Comparison of ENCODE assay signal across 8 cellular contexts in genomic region chr17:76727745-76728456, GRCh38. TPM values are rescaled to one million over a fixed set of nuclear protein-coding genes. Genes with fewer than 3 reads are reported as not detected.
DNase-seq lines count a peak whose midpoint lies in the region; ATAC-seq and TF ChIP-seq lines count a peak whose summit lies in the region.

No MANE protein-coding gene starts in this region.

- peak overlapping the region; percentile 98 to 100 (median 100) for H3K27ac ChIP-seq in gastrocnemius medialis

- peaks cover 50% of the 10 kb centered on the region for H3K4me1 Mint-ChIP-seq in activated T-cell treated with anti-CD3 and anti-CD28 coated beads, Interleukin-2, amount 50 U/mL, for 4 hours (ENCODE audit: low read depth)
- H3K4me1 Mint-ChIP-seq in T-helper 17 cell: peaks cover 35% of the 10 kb centered on the region

- in situ Hi-C loops in gastrocnemius medialis (cut with MboI; ENCODE audit: low sequenced_read_pairs in 4 of 4): no loop called here
- in situ Hi-C loops in G401 (cut with HindIII; ENCODE audit: low sequenced_read_pairs): no loop called here

- peaks cover 47 to 52% of the 10 kb centered on the region in 2 donors for H3K4me1 ChIP-seq in gastrocnemius medialis

- peak overlapping the region; percentile 83 to 99 (median 97) for H3K4me3 ChIP-seq in gastrocnemius medialis

- H3K27ac Mint-ChIP-seq in T-helper 17 cell: peak overlapping the region; percentile 99

- H3K4me3 Mint-ChIP-seq in activated T-cell treated with anti-CD3 and anti-CD28 coated beads, Interleukin-2, amount 50 U/mL, for 4 hours: peak overlapping the region; percentile 98
- peak overlapping the region; percentile 99 for H3K4me3 Mint-ChIP-seq in T-helper 17 cell

- TF ChIP-seq CTCF in gastrocnemius medialis (IDR thresholded peaks at IDR 0.05 in 4 of 5, conservative IDR thresholded peaks at IDR 0.05 in 1 of 5): no peak

- H3K9me3 ChIP-seq in T-helper 17 cell (ENCODE audit: control insufficient read depth, low read length, poor library complexity, severe bottlenecking): no peaks in the 10 kb centered on the region
- no peaks in the 10 kb centered on the region for H3K9me3 ChIP-seq in gastrocnemius medialis

- H3K9me3 Mint-ChIP-seq in activated T-cell treated with anti-CD3 and anti-CD28 coated beads, Interleukin-2, amount 50 U/mL, for 4 hours: no peaks in the 10 kb centered on the region

- DNase-seq in activated T-cell treated with anti-CD3 and anti-CD28 coated beads, Interleukin-2, amount 50 U/mL, for 4 hours: no peak
- DNase-seq in activated T-cell treated with anti-CD3 and anti-CD28 coated beads for 4 hours: no peak
- no peak for DNase-seq in T-helper 17 cell
- DNase-seq in fibroblast of peridontal ligament (ENCODE audit: extremely low read depth): peak; percentile 55
- no peak for DNase-seq in gastrocnemius medialis
- no peak for DNase-seq in GOT3 (lab: John Stamatoyannopoulos, UW)
- DNase-seq in G401 (ENCODE audit: low spot score): no peak

- ATAC-seq in activated T-cell treated with anti-CD3 and anti-CD28 coated beads, Interleukin-2, amount 50 U/mL, for 4 hours: no peak
- no peak for ATAC-seq in T-helper 17 cell
- ATAC-seq in gastrocnemius medialis: no peak
- ATAC-seq in HG03432 (IDR thresholded peaks at IDR 0.05; ENCODE audit: unreplicated experiment): no peak

- peaks cover 22% of the 10 kb centered on the region for H3K36me3 Mint-ChIP-seq in activated T-cell treated with anti-CD3 and anti-CD28 coated beads, Interleukin-2, amount 50 U/mL, for 4 hours (ENCODE audit: insufficient read depth)
- H3K36me3 Mint-ChIP-seq in T-helper 17 cell (ENCODE audit: low read depth): peaks cover 3% of the 10 kb centered on the region

- intact Hi-C loops in gastrocnemius medialis (cut with DNase I; ENCODE audit: low total_unique reads): loop anchor here (10.0 kb wide), 1 partner anchor 943 kb away; the partner anchor contains the start of gene UNK

- peaks cover 0 to 38% of the 10 kb centered on the region in 2 donors for H3K36me3 ChIP-seq in gastrocnemius medialis

- no peak for TF ChIP-seq POLR2A in gastrocnemius medialis (IDR thresholded peaks at IDR 0.05)

- H3K27me3 Mint-ChIP-seq in activated T-cell treated with anti-CD3 and anti-CD28 coated beads, Interleukin-2, amount 50 U/mL, for 4 hours (ENCODE audit: low read depth): no peaks in the 10 kb centered on the region
- no peaks in the 10 kb centered on the region for H3K27me3 Mint-ChIP-seq in T-helper 17 cell

- no peaks in the 10 kb centered on the region for H3K27me3 ChIP-seq in gastrocnemius medialis

RNA-seq across cellular contexts. Expression of gene METTL23, which starts 1.3 kb away (rescaled TPM):
- total RNA-seq in activated T-cell treated with anti-CD3 and anti-CD28 coated beads, Interleukin-2, amount 50 U/mL, for 4 hours: 10 to 100 TPM; 31.4 to 34.4 (median 31.5) TPM
- total RNA-seq in T-helper 17 cell (10 to 100 TPM; 35.1 to 36.2 TPM), gastrocnemius medialis (10 to 100 TPM; 23.9 to 35.5 (median 29.7) TPM)
- total RNA-seq in G401 (2014; rRNA removed; shearing (Covaris generic)): 25.9 and 34.6 TPM in 2 replicates

RNA-seq across cellular contexts. Expression of gene JMJD6, which starts 1.5 kb away (rescaled TPM):
- 10 to 100 TPM; 67.3 to 73.2 (median 68.7) TPM for total RNA-seq in activated T-cell treated with anti-CD3 and anti-CD28 coated beads, Interleukin-2, amount 50 U/mL, for 4 hours
- total RNA-seq in T-helper 17 cell (100 to 1,000 TPM; 124 to 137 TPM), gastrocnemius medialis (10 to 100 TPM; 29.7 to 42.9 (median 41.7) TPM)
- total RNA-seq in G401 (2014; rRNA removed; shearing (Covaris generic)): 14.6 and 31.9 TPM in 2 replicates

RNA-seq across cellular contexts. Expression of gene SRSF2, which starts 9.2 kb away (rescaled TPM):
- total RNA-seq in activated T-cell treated with anti-CD3 and anti-CD28 coated beads, Interleukin-2, amount 50 U/mL, for 4 hours: 100 to 1,000 TPM; 845 to 927 (median 920) TPM
- 100 to 1,000 TPM; 351 to 393 TPM for total RNA-seq in T-helper 17 cell
- total RNA-seq in gastrocnemius medialis: 100 to 1,000 TPM in 2 of 4 donors, 10 to 100 TPM in 2; 75.0 to 148 (median 90.4) TPM
- 369 and 387 TPM in 2 replicates for total RNA-seq in G401 (2014; rRNA removed; shearing (Covaris generic))

RNA-seq across cellular contexts. Expression of gene MFSD11, which starts 10.0 kb away (rescaled TPM):
- total RNA-seq in activated T-cell treated with anti-CD3 and anti-CD28 coated beads, Interleukin-2, amount 50 U/mL, for 4 hours: 10 to 100 TPM; 14.6 to 16.6 (median 15.1) TPM
- total RNA-seq in T-helper 17 cell: 10 to 100 TPM; 29.4 to 36.7 TPM
- total RNA-seq in gastrocnemius medialis: 10 to 100 TPM; 14.0 to 24.2 (median 19.5) TPM
- 11.5 and 45.7 TPM in 2 replicates for total RNA-seq in G401 (2014; rRNA removed; shearing (Covaris generic))

RNA-seq across cellular contexts. Expression of gene MXRA7, which starts 17.1 kb away (rescaled TPM):
- total RNA-seq in activated T-cell treated with anti-CD3 and anti-CD28 coated beads, Interleukin-2, amount 50 U/mL, for 4 hours: 1 to 10 TPM; 2.0 to 2.3 (median 2.0) TPM
- 1 to 10 TPM; 5.7 to 8.0 TPM for total RNA-seq in T-helper 17 cell
- 10 to 100 TPM; 24.3 to 43.0 (median 30.6) TPM for total RNA-seq in gastrocnemius medialis
- 93.4 and 96.7 TPM in 2 replicates for total RNA-seq in G401 (2014; rRNA removed; shearing (Covaris generic))
